In the genomic region with DNA sequence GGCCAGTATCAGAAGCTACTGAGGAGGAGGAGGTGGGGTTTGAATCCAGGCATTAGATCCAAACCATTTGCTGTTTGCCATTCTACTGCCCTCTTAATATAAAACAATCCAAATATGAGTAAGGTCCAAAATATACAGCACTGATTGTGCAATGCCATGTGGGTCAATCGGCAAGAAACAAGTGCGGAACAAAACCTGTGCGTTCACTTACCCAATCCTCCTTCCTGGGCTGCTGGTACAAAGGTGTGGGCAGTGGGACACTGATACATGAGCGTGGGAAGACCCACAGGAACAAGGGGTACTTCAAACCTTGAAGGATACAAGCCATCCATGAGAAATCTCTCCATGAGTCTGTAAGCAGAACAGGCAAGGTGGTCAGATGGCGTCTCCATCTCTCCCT, we compare ENCODE assay signal across 14 cellular contexts. TPM values are rescaled to one million over a fixed set of nuclear protein-coding genes. Genes with fewer than 3 reads are reported as not detected.
"Had no signal": no experiment of that assay in that cellular context is flagged by ENCODE, and none has a peak within 500 bp of the region (broad histone marks: within the 10 kb centered on the region; RNA-seq: fewer than 3 reads in every experiment).

No MANE protein-coding gene starts in this region.

RNA-seq across cellular contexts. Expression of gene ACR, which starts 39.6 kb away (rescaled TPM):
- total RNA-seq: activated B cell treated with CpG ODN at 0.5 μM for 24 hours; activated CD4-positive, alpha-beta memory T cell treated with anti-CD3 and anti-CD28 coated beads for 36 hours; activated CD4-positive, alpha-beta memory T cell treated with anti-CD3 and anti-CD28 coated beads, Interleukin-2, amount 10 ng/mL, durations not matched to agents 7 days and 5 days; activated CD4-positive, alpha-beta T cell treated with anti-CD3 and anti-CD28 coated beads for 36 hours; activated CD4-positive, alpha-beta T cell treated with anti-CD3 and anti-CD28 coated beads, Interleukin-2, amount 10 ng/mL, durations not matched to agents 24 days and 14 days; activated CD4-positive, alpha-beta T cell treated with anti-CD3 and anti-CD28 coated beads, Interleukin-2, amount 10 ng/mL, durations not matched to agents 7 days and 5 days; activated CD8-positive, alpha-beta memory T cell treated with anti-CD3 and anti-CD28 coated beads for 36 hours; activated CD8-positive, alpha-beta memory T cell treated with anti-CD3 and anti-CD28 coated beads, Interleukin-2, amount 10 ng/mL, durations not matched to agents 7 days and 5 days; activated CD8-positive, alpha-beta T cell treated with anti-CD3 and anti-CD28 coated beads for 36 hours; activated CD8-positive, alpha-beta T cell treated with anti-CD3 and anti-CD28 coated beads, Interleukin-2, amount 10 ng/mL, durations not matched to agents 7 days and 5 days; T-cell; T-helper 1 cell treated with Interleukin-12 subunit alpha and Interleukin-12 subunit beta and Interleukin-4 antibody, amounts not matched to agents 30 ng/mL and 1 ng/mL, for 36 hours; T-helper 17 cell; T-helper 2 cell treated with Interferon-gamma antibody and Interleukin-4, amounts not matched to agents 100 ng/mL and 5 ng/mL, for 36 hours had no signal
